Comparison of ENCODE assay signal across 8 cellular contexts in the genomic region with DNA sequence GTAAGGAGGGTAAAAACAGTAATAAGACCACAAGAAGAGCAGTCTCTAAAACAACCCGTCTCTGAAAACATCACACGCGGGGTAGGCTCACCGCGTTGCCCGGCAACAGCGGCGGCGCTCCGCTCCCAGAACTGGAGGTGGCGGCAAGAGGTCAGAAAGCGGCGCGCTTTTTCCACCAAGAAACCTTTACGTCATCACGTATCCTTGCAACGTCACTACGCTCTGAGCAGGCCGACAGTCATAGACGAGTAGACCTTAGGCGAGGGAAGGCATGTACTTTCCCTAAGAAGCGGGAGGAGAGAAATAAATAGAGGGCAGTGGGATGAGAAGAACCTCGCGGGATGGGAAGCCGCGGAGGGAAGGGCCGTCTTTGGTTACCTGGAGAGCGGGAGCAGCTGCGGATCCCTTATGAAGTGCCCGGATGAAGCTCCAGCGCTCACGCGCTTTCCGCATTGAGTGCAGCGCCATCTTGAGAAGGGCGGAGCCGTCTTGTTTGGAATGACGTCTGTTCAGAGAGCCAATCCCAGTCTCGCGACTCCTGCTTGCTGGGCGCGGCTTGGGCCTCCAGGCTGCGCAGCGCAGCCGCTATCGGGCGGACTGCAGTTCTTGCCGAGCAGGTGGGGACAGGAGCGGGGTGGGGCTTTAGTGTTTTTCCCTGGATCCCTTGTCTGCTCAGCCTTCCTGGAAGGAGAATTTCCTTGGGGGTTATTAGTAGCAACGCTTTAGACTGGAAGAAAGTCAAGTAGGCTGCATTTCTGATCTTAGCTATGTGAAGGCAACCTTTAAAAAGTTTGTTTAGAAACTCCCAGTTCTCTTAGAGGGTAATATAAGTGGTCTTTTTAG. TPM values are rescaled to one million over a fixed set of nuclear protein-coding genes. Genes with fewer than 3 reads are reported as not detected.
DNase-seq lines count a peak whose midpoint lies in the region; TF ChIP-seq lines count a peak whose summit lies in the region.

A gene (minus strand): TSS at position 477 of the 843 bp plus-strand sequence. CDS start 9 bp downstream, at position 468.

- H3K4me3 Mint-ChIP-seq in HFFc6, result no peak within 1 kb of the TSS

- peaks cover 8% of the 10 kb centered on the region; the same call in 1 of the 2 replicates for H3K36me3 Mint-ChIP-seq in HFFc6 (ENCODE audit: low read depth)

- DNase-seq in GM04504 (ENCODE audit: low read depth), result peak; percentile 95
- peak; percentile 97 for DNase-seq in HFFc6
- DNase-seq in NAMALWA (ENCODE audit: low spot score), result peak; percentile 98
- peak; percentile 97 for DNase-seq in SK-MEL-5 (ENCODE audit: low read depth, low spot score)
- peak; percentile 93 for DNase-seq in activated naive CD4-positive, alpha-beta T cell treated with Interleukin-2 at 50 U/mL for 16 hours
- DNase-seq in germinal center (ENCODE audit: low spot score), result peak; percentile 90
- DNase-seq in non-pigmented ciliary epithelial cell (ENCODE audit: low read depth), result peak; percentile 94
- peak; percentile 99 for DNase-seq in superior temporal gyrus (ENCODE audit: extremely low spot score)

- H3K27me3 Mint-ChIP-seq in HFFc6 (ENCODE audit: insufficient read depth), result no peaks in the 10 kb centered on the region

- no peak for TF ChIP-seq CTCF in HFFc6 (IDR thresholded peaks at IDR 0.05)

- in situ Hi-C loops in SK-MEL-5 (cut with HindIII; ENCODE audit: low pct_unique_long_range_greater_than_20kb, low sequenced_read_pairs), result no loop called here

- H3K9me3 Mint-ChIP-seq in HFFc6, result no peaks in the 10 kb centered on the region

- no peak within 1 kb of the TSS for H3K27ac Mint-ChIP-seq in HFFc6

- peaks cover 36% of the 10 kb centered on the region for H3K4me1 Mint-ChIP-seq in HFFc6 (ENCODE audit: low read depth)

RNA-seq across cellular contexts. Expression of the gene that starts here (rescaled TPM):
- total RNA-seq in HFFc6 (2021; fragmentation: NEBNext Ultra II Directional; extraction: Animal tissue kit (Norgen Biotek cat#: 25700)), result 10 to 100 TPM; 10.5 to 14.8 (median 12.9) TPM
- 18.2 and 20.1 TPM in 2 replicates for total RNA-seq in SK-MEL-5 (2014; rRNA removed; shearing (Covaris generic))
- polyA plus RNA-seq in SK-MEL-5 (2015; cell fraction: cytosol; rRNA removed), result 9.8 and 13.2 TPM in 2 replicates
- polyA plus RNA-seq in SK-MEL-5 (2015; cell fraction: nucleus; rRNA removed), result 8.0 and 12.1 TPM in 2 replicates

Comparison
In these comparisons a context has a peak if more than half of its experiments do, and no peak if none do; other contexts are left out.
1. Peak in every context shown above with its lines: DNase-seq.